6 cellular contexts compared by ENCODE assay signal in genomic region chr1:215786997-215787396, GRCh38.
"Had no signal": no experiment of that assay in that cellular context is flagged by ENCODE, and none has a peak within 500 bp of the region (broad histone marks: within the 10 kb centered on the region; RNA-seq: fewer than 3 reads in every experiment).

No MANE protein-coding gene starts in this region.

- H3K4me3 Mint-ChIP-seq: IgD-negative memory B cell had no signal

- H3K4me1 ChIP-seq: HAP-1 had no signal

- H2AFZ ChIP-seq: GM23248 had no signal

- H3K27me3 Mint-ChIP-seq: IgD-negative memory B cell had no signal

- H3K9me3 ChIP-seq: HAP-1 had no signal

- H3K4me1 Mint-ChIP-seq: IgD-negative memory B cell had no signal

- H3K9ac ChIP-seq: GM23248 had no signal

- H3K27ac Mint-ChIP-seq: IgD-negative memory B cell had no signal

- H3K9me3 Mint-ChIP-seq: IgD-negative memory B cell had no signal

- H3K4me3 ChIP-seq: GM23248, HAP-1 had no signal

- H3K36me3 ChIP-seq: HAP-1 had no signal

- H3K36me3 Mint-ChIP-seq: IgD-negative memory B cell had no signal

- H3K27ac ChIP-seq: GM23248 had no signal

- DNase-seq: GM23248, GOT3, H7, KBM-7 had no signal
